Comparison of ENCODE assay signal across 8 cellular contexts in the genomic region with DNA sequence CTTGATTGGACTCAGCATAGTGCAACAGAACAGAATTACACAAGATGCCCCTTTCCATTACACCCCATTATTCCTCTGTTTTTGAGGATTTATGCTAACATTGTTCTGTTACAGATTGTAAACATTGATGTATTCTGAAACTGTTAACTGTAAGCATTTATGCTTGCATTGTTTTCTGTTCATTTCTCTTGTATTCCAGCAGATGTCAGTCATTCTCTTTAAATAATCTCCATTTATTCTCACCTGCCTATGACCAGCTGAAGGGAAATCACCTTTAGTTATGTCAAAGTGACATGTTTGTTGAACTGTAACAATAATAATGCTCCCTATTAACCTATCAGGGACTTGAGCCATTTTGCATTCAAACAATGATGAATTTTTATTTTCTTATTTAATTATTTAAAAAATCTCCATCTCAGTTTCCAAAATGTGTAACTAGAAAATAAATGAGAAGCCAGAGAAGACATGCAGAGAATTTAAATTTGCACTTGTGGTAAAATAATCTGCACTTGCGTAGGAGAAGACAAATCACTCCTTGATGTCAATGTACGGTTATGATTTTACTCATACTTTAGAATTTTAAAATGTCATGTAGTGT. TPM values are rescaled to one million over a fixed set of nuclear protein-coding genes. Genes with fewer than 3 reads are reported as not detected.
DNase-seq lines count a peak whose midpoint lies in the region; ATAC-seq and TF ChIP-seq lines count a peak whose summit lies in the region.

No MANE protein-coding gene starts in this region.

- DNase-seq in Ammon's horn (ENCODE audit: low spot score) (peak; percentile 22), NCI-H82 (lab: John Stamatoyannopoulos, UW) (peak; percentile 27), fibroblast of peridontal ligament (ENCODE audit: extremely low read depth) (peak; percentile 60), vagina (ENCODE audit: extremely low spot score in 2 of 2) (no peak), mesenchymal stem cell (no peak), mesothelial cell of epicardium (ENCODE audit: low spot score in 2 of 2, unreplicated experiment in 2 of 2) (no peak)

- H2BK120ac ChIP-seq in mesenchymal stem cell (ENCODE audit: low read depth, low read length), result no peak overlapping the region

- H3K4me1 ChIP-seq in vagina, result no peaks in the 10 kb centered on the region
- no peaks in the 10 kb centered on the region for H3K4me1 ChIP-seq in mesenchymal stem cell (ENCODE audit: control insufficient read depth, insufficient read depth, low read depth, low read length)

- peaks cover 2% of the 10 kb centered on the region for H3K27me3 Mint-ChIP-seq in mesothelial cell of epicardium (ENCODE audit: low read depth)

- H2BK12ac ChIP-seq in mesenchymal stem cell (ENCODE audit: low read length in 2 of 2), result no peak overlapping the region

- H2AK5ac ChIP-seq in mesenchymal stem cell (ENCODE audit: low read length, severe bottlenecking), result no peak overlapping the region

- H4K91ac ChIP-seq in mesenchymal stem cell (ENCODE audit: low read length), result no peak overlapping the region

- intact Hi-C loops in vagina (cut with DNase I), result loop anchor here (10.0 kb wide), 1 partner anchor 667 kb away; no protein-coding TSS in a partner anchor

- H3K4me3 ChIP-seq in vagina (no peak overlapping the region), mesenchymal stem cell (ENCODE audit: insufficient read depth in 1 of 2, low read depth in 1 of 2, low read length in 2 of 2) (no peak overlapping the region)

- no peak overlapping the region for H3K9ac ChIP-seq in mesenchymal stem cell (ENCODE audit: low read length)

- no peak overlapping the region for H3K4me2 ChIP-seq in mesenchymal stem cell (ENCODE audit: low read length, poor library complexity, severe bottlenecking)

- peaks cover 8% of the 10 kb centered on the region for H3K9me3 Mint-ChIP-seq in mesothelial cell of epicardium

- no peak overlapping the region for H3K4ac ChIP-seq in mesenchymal stem cell (ENCODE audit: low read depth in 1 of 2, low read length in 2 of 2)

- H3K27ac Mint-ChIP-seq in mesothelial cell of epicardium, result no peak overlapping the region

- no peaks in the 10 kb centered on the region for H3K9me3 ChIP-seq in vagina
- H3K9me3 ChIP-seq in mesenchymal stem cell (ENCODE audit: control insufficient read depth, low read length), result no peaks in the 10 kb centered on the region

- H3K27me3 ChIP-seq in vagina (no peaks in the 10 kb centered on the region), mesenchymal stem cell (ENCODE audit: control insufficient read depth in 1 of 2, insufficient read depth in 1 of 2, low read length in 2 of 2) (no peaks in the 10 kb centered on the region)

- no peak overlapping the region for H2BK5ac ChIP-seq in mesenchymal stem cell (ENCODE audit: low read depth, low read length, poor library complexity, severe bottlenecking)

- no peak overlapping the region for H3K4me3 Mint-ChIP-seq in mesothelial cell of epicardium

- H3K23ac ChIP-seq in mesenchymal stem cell (ENCODE audit: low read length in 2 of 2), result no peak overlapping the region

- H3K18ac ChIP-seq in mesenchymal stem cell (ENCODE audit: low read depth in 1 of 2, low read length in 2 of 2), result no peak overlapping the region

- peak; percentile 88 for ATAC-seq in GM18868 (IDR thresholded peaks at IDR 0.05; ENCODE audit: unreplicated experiment)
- ATAC-seq in HG02943 (IDR thresholded peaks at IDR 0.05; ENCODE audit: low read depth, unreplicated experiment), result peak; percentile 81

- no peak overlapping the region for H2AFZ ChIP-seq in mesenchymal stem cell (ENCODE audit: low read depth, low read length)

- H3K36me3 ChIP-seq in vagina (no peaks in the 10 kb centered on the region), mesenchymal stem cell (ENCODE audit: control insufficient read depth in 1 of 2, insufficient read depth in 2 of 2, low read depth in 1 of 2, low read length in 2 of 2) (no peaks in the 10 kb centered on the region)

- H3K79me1 ChIP-seq in mesenchymal stem cell (replicated peaks; ENCODE audit: low read length, poor library complexity, severe bottlenecking), result no peaks in the 10 kb centered on the region

- no peak overlapping the region for H3K14ac ChIP-seq in mesenchymal stem cell (ENCODE audit: low read length in 2 of 2)

- no peak overlapping the region for H4K8ac ChIP-seq in mesenchymal stem cell (ENCODE audit: low read length)

- no peak for TF ChIP-seq POLR2A in vagina (IDR thresholded peaks at IDR 0.05)

- TF ChIP-seq CTCF in vagina (IDR thresholded peaks at IDR 0.05), result peak in 1 of 3 experiments; percentile 12
- TF ChIP-seq CTCF in mesothelial cell of epicardium (IDR thresholded peaks at IDR 0.05; ENCODE audit: unreplicated experiment), result no peak

- H3K4me1 Mint-ChIP-seq in mesothelial cell of epicardium, result peaks cover 2% of the 10 kb centered on the region

- H3K27ac ChIP-seq in vagina, result no peak overlapping the region
- H3K27ac ChIP-seq in mesenchymal stem cell (ENCODE audit: low read length, poor library complexity, severe bottlenecking), result no peak overlapping the region

- H2BK15ac ChIP-seq in mesenchymal stem cell (ENCODE audit: low read depth, poor library complexity, severe bottlenecking), result no peak overlapping the region

- WGBS in mesenchymal stem cell, result 75% methylated on average over 1 of the region's 2 CpGs

- no peaks in the 10 kb centered on the region for H3K36me3 Mint-ChIP-seq in mesothelial cell of epicardium

RNA-seq across cellular contexts. Expression of a gene that starts 58.0 kb away (rescaled TPM):
- total RNA-seq in vagina (60.2 TPM), mesothelial cell of epicardium (107 to 114 TPM (median 113 TPM) in 3 replicates)
- polyA plus RNA-seq in mesenchymal stem cell (2013, experiment 1 of 2), result 77.8 TPM
- polyA plus RNA-seq in mesenchymal stem cell (2013, experiment 2 of 2), result 81.6 TPM

Comparison
In these comparisons a context has a peak if more than half of its experiments do, and no peak if none do; other contexts are left out.
1. DNase-seq: peak in Ammon's horn (single experiment), NCI-H82 (single experiment) and fibroblast of peridontal ligament (single experiment); none in vagina (0 of 2), mesenchymal stem cell (single experiment) and mesothelial cell of epicardium (0 of 2).